Comparison of ENCODE assay signal across 1 cellular context in genomic region chr1:199982606-199983005, GRCh38.
TF ChIP-seq lines count a peak whose summit lies in the region.

No MANE protein-coding gene starts in this region.

TF ChIP-seq in SK-N-SH, 30 proteins besides CTCF, POLR2A, EP300 and RAD21 (continued from another document):
- TF ChIP-seq IRF3 (IDR thresholded peaks at IDR 0.05; ENCODE audit: low read depth, low read length): no peak
